1 cellular context compared by ENCODE assay signal in the genomic region with DNA sequence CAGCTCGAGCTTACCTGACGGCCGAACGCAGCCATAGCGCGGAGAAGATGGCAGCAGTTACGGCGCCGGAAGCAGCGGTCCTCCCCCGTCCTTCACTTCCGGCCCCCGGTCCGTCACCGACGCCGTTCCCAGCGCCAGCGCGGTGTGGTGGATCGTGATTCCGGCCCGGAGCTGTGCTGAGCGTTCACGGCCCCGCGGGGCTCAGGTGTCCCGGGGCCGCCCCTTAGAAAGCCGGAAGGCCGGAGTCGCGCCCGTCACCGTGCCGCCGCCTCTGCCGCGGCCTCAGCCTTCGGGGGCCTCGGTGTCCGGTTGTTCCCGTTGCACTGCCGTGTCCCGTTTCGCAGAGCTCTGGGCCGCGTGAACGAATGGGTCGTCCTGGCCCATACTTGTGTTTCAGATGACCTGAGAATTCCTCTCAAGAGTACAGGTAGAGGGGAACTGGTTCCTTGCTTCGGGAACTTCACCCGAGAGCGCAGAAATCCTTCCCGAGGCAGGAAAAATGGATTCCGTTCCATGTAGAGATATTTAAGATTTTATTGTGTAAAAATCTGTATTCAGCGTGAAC.
TF ChIP-seq lines count a peak whose summit lies in the region.

A gene with protein sequence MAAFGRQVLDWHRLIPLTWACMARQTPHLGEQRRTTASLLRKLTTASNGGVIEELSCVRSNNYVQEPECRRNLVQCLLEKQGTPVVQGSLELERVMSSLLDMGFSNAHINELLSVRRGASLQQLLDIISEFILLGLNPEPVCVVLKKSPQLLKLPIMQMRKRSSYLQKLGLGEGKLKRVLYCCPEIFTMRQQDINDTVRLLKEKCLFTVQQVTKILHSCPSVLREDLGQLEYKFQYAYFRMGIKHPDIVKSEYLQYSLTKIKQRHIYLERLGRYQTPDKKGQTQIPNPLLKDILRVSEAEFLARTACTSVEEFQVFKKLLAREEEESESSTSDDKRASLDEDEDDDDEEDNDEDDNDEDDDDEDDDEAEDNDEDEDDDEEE (minus strand): TSS at position 49 of the 565 bp plus-strand sequence. CDS start 14 bp downstream, at position 35.

TF ChIP-seq in HepG2, 621 proteins besides CTCF, POLR2A, EP300 and RAD21 (continued from another document and continues in another):
- TF ChIP-seq, protein P1, sequence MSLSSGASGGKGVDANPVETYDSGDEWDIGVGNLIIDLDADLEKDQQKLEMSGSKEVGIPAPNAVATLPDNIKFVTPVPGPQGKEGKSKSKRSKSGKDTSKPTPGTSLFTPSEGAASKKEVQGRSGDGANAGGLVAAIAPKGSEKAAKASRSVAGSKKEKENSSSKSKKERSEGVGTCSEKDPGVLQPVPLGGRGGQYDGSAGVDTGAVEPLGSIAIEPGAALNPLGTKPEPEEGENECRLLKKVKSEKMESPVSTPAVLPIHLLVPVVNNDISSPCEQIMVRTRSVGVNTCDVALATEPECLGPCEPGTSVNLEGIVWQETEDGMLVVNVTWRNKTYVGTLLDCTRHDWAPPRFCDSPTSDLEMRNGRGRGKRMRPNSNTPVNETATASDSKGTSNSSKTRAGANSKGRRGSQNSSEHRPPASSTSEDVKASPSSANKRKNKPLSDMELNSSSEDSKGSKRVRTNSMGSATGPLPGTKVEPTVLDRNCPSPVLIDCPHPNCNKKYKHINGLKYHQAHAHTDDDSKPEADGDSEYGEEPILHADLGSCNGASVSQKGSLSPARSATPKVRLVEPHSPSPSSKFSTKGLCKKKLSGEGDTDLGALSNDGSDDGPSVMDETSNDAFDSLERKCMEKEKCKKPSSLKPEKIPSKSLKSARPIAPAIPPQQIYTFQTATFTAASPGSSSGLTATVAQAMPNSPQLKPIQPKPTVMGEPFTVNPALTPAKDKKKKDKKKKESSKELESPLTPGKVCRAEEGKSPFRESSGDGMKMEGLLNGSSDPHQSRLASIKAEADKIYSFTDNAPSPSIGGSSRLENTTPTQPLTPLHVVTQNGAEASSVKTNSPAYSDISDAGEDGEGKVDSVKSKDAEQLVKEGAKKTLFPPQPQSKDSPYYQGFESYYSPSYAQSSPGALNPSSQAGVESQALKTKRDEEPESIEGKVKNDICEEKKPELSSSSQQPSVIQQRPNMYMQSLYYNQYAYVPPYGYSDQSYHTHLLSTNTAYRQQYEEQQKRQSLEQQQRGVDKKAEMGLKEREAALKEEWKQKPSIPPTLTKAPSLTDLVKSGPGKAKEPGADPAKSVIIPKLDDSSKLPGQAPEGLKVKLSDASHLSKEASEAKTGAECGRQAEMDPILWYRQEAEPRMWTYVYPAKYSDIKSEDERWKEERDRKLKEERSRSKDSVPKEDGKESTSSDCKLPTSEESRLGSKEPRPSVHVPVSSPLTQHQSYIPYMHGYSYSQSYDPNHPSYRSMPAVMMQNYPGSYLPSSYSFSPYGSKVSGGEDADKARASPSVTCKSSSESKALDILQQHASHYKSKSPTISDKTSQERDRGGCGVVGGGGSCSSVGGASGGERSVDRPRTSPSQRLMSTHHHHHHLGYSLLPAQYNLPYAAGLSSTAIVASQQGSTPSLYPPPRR (CRISPR knock-in tag; IDR thresholded peaks at IDR 0.05; ENCODE audit: borderline replicate concordance): peak; percentile 88
- TF ChIP-seq, protein P2, sequence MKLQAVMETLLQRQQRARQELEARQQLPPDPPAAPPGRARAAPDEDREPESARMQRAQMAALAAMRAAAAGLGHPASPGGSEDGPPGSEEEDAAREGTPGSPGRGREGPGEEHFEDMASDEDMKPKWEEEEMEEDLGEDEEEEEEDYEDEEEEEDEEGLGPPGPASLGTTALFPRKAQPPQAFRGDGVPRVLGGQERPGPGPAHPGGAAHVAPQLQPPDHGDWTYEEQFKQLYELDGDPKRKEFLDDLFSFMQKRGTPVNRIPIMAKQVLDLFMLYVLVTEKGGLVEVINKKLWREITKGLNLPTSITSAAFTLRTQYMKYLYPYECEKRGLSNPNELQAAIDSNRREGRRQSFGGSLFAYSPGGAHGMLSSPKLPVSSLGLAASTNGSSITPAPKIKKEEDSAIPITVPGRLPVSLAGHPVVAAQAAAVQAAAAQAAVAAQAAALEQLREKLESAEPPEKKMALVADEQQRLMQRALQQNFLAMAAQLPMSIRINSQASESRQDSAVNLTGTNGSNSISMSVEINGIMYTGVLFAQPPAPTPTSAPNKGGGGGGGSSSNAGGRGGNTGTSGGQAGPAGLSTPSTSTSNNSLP (IDR thresholded peaks at IDR 0.05; ENCODE audit: low read depth, low read length): peak; percentile 75
- TF ChIP-seq, protein P3, sequence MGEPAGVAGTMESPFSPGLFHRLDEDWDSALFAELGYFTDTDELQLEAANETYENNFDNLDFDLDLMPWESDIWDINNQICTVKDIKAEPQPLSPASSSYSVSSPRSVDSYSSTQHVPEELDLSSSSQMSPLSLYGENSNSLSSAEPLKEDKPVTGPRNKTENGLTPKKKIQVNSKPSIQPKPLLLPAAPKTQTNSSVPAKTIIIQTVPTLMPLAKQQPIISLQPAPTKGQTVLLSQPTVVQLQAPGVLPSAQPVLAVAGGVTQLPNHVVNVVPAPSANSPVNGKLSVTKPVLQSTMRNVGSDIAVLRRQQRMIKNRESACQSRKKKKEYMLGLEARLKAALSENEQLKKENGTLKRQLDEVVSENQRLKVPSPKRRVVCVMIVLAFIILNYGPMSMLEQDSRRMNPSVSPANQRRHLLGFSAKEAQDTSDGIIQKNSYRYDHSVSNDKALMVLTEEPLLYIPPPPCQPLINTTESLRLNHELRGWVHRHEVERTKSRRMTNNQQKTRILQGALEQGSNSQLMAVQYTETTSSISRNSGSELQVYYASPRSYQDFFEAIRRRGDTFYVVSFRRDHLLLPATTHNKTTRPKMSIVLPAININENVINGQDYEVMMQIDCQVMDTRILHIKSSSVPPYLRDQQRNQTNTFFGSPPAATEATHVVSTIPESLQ (CRISPR knock-in tag; conservative IDR thresholded peaks at IDR 0.05): peak; percentile 70; the same call in 1 of the 2 replicates
- no peak; the same call in 1 of the 2 replicates for TF ChIP-seq ZNF83 (CRISPR knock-in tag; IDR thresholded peaks at IDR 0.05; ENCODE audit: borderline replicate concordance)
- TF ChIP-seq, protein P4, sequence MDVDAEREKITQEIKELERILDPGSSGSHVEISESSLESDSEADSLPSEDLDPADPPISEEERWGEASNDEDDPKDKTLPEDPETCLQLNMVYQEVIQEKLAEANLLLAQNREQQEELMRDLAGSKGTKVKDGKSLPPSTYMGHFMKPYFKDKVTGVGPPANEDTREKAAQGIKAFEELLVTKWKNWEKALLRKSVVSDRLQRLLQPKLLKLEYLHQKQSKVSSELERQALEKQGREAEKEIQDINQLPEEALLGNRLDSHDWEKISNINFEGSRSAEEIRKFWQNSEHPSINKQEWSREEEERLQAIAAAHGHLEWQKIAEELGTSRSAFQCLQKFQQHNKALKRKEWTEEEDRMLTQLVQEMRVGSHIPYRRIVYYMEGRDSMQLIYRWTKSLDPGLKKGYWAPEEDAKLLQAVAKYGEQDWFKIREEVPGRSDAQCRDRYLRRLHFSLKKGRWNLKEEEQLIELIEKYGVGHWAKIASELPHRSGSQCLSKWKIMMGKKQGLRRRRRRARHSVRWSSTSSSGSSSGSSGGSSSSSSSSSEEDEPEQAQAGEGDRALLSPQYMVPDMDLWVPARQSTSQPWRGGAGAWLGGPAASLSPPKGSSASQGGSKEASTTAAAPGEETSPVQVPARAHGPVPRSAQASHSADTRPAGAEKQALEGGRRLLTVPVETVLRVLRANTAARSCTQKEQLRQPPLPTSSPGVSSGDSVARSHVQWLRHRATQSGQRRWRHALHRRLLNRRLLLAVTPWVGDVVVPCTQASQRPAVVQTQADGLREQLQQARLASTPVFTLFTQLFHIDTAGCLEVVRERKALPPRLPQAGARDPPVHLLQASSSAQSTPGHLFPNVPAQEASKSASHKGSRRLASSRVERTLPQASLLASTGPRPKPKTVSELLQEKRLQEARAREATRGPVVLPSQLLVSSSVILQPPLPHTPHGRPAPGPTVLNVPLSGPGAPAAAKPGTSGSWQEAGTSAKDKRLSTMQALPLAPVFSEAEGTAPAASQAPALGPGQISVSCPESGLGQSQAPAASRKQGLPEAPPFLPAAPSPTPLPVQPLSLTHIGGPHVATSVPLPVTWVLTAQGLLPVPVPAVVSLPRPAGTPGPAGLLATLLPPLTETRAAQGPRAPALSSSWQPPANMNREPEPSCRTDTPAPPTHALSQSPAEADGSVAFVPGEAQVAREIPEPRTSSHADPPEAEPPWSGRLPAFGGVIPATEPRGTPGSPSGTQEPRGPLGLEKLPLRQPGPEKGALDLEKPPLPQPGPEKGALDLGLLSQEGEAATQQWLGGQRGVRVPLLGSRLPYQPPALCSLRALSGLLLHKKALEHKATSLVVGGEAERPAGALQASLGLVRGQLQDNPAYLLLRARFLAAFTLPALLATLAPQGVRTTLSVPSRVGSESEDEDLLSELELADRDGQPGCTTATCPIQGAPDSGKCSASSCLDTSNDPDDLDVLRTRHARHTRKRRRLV (CRISPR knock-in tag; IDR thresholded peaks at IDR 0.05): peak; percentile 94
- peak; percentile 97 for TF ChIP-seq SSRP1 (CRISPR knock-in tag; IDR thresholded peaks at IDR 0.05)
- TF ChIP-seq, protein P5, sequence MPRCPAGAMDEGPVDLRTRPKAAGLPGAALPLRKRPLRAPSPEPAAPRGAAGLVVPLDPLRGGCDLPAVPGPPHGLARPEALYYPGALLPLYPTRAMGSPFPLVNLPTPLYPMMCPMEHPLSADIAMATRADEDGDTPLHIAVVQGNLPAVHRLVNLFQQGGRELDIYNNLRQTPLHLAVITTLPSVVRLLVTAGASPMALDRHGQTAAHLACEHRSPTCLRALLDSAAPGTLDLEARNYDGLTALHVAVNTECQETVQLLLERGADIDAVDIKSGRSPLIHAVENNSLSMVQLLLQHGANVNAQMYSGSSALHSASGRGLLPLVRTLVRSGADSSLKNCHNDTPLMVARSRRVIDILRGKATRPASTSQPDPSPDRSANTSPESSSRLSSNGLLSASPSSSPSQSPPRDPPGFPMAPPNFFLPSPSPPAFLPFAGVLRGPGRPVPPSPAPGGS (CRISPR knock-in tag; IDR thresholded peaks at IDR 0.05): peak; percentile 93
- TF ChIP-seq, protein P6, sequence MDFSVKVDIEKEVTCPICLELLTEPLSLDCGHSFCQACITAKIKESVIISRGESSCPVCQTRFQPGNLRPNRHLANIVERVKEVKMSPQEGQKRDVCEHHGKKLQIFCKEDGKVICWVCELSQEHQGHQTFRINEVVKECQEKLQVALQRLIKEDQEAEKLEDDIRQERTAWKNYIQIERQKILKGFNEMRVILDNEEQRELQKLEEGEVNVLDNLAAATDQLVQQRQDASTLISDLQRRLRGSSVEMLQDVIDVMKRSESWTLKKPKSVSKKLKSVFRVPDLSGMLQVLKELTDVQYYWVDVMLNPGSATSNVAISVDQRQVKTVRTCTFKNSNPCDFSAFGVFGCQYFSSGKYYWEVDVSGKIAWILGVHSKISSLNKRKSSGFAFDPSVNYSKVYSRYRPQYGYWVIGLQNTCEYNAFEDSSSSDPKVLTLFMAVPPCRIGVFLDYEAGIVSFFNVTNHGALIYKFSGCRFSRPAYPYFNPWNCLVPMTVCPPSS (IDR thresholded peaks at IDR 0.05): no peak
- TF ChIP-seq ZSCAN9 (CRISPR knock-in tag; IDR thresholded peaks at IDR 0.05; ENCODE audit: borderline replicate concordance): peak; percentile 97
- peak; percentile 92 for TF ChIP-seq ZNF441 (CRISPR knock-in tag; IDR thresholded peaks at IDR 0.05; ENCODE audit: borderline replicate concordance)
- TF ChIP-seq CENPX (CRISPR knock-in tag; IDR thresholded peaks at IDR 0.05): no peak
- peak; percentile 96 for TF ChIP-seq FOXM1 (CRISPR knock-in tag; IDR thresholded peaks at IDR 0.05)
- TF ChIP-seq, protein P7, sequence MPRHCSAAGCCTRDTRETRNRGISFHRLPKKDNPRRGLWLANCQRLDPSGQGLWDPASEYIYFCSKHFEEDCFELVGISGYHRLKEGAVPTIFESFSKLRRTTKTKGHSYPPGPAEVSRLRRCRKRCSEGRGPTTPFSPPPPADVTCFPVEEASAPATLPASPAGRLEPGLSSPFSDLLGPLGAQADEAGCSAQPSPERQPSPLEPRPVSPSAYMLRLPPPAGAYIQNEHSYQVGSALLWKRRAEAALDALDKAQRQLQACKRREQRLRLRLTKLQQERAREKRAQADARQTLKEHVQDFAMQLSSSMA (CRISPR knock-in tag; IDR thresholded peaks at IDR 0.05): no peak; the same call in 1 of the 2 replicates
- peak; percentile 95; the same call in 1 of the 2 replicates for TF ChIP-seq SP140L (CRISPR knock-in tag; IDR thresholded peaks at IDR 0.05; ENCODE audit: borderline replicate concordance)
- TF ChIP-seq, protein P8, sequence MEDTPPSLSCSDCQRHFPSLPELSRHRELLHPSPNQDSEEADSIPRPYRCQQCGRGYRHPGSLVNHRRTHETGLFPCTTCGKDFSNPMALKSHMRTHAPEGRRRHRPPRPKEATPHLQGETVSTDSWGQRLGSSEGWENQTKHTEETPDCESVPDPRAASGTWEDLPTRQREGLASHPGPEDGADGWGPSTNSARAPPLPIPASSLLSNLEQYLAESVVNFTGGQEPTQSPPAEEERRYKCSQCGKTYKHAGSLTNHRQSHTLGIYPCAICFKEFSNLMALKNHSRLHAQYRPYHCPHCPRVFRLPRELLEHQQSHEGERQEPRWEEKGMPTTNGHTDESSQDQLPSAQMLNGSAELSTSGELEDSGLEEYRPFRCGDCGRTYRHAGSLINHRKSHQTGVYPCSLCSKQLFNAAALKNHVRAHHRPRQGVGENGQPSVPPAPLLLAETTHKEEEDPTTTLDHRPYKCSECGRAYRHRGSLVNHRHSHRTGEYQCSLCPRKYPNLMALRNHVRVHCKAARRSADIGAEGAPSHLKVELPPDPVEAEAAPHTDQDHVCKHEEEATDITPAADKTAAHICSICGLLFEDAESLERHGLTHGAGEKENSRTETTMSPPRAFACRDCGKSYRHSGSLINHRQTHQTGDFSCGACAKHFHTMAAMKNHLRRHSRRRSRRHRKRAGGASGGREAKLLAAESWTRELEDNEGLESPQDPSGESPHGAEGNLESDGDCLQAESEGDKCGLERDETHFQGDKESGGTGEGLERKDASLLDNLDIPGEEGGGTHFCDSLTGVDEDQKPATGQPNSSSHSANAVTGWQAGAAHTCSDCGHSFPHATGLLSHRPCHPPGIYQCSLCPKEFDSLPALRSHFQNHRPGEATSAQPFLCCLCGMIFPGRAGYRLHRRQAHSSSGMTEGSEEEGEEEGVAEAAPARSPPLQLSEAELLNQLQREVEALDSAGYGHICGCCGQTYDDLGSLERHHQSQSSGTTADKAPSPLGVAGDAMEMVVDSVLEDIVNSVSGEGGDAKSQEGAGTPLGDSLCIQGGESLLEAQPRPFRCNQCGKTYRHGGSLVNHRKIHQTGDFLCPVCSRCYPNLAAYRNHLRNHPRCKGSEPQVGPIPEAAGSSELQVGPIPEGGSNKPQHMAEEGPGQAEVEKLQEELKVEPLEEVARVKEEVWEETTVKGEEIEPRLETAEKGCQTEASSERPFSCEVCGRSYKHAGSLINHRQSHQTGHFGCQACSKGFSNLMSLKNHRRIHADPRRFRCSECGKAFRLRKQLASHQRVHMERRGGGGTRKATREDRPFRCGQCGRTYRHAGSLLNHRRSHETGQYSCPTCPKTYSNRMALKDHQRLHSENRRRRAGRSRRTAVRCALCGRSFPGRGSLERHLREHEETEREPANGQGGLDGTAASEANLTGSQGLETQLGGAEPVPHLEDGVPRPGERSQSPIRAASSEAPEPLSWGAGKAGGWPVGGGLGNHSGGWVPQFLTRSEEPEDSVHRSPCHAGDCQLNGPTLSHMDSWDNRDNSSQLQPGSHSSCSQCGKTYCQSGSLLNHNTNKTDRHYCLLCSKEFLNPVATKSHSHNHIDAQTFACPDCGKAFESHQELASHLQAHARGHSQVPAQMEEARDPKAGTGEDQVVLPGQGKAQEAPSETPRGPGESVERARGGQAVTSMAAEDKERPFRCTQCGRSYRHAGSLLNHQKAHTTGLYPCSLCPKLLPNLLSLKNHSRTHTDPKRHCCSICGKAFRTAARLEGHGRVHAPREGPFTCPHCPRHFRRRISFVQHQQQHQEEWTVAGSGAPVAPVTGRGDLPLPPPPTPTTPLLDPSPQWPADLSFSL (CRISPR knock-in tag; IDR thresholded peaks at IDR 0.05): peak; percentile 88
- TF ChIP-seq HOXA3 (CRISPR knock-in tag; IDR thresholded peaks at IDR 0.05): peak; percentile 100
- TF ChIP-seq HNF4G (IDR thresholded peaks at IDR 0.05; ENCODE audit: borderline replicate concordance, low read depth, low read length): no peak
- TF ChIP-seq HNF4G (CRISPR knock-in tag; IDR thresholded peaks at IDR 0.05; ENCODE audit: borderline replicate concordance, low read depth): peak; percentile 93
